15 cellular contexts compared by ENCODE assay signal in genomic region chr16:11575223-11575589, GRCh38. TPM values are rescaled to one million over a fixed set of nuclear protein-coding genes. Genes with fewer than 3 reads are reported as not detected.
A peak's percentile ranks its signal among the peaks of the same experiment; 100 is the strongest.
DNase-seq lines count a peak whose midpoint lies in the region; ATAC-seq and TF ChIP-seq lines count a peak whose summit lies in the region.
"Had no signal": no experiment of that assay in that cellular context is flagged by ENCODE, and none has a peak within 500 bp of the region (broad histone marks: within the 10 kb centered on the region; RNA-seq: fewer than 3 reads in every experiment).

No MANE protein-coding gene starts in this region.

- POLR2A ChIA-PET in OCI-LY7 (lab: Charles Lee) = interaction anchor here (0.6 to 1.3 kb wide), 3 partner anchors 9 to 21 kb away, joined by 3 read pairs; no protein-coding TSS in a partner anchor

- no TSS peak for BruUV-seq in OCI-LY7 (replicated peaks; lab: Mats Ljungman, UMichigan)

- WGBS in right cardiac atrium = 92% methylated on average over 7 of the region's 7 CpGs
- WGBS in aorta, 2 donors = 70 to 72% methylated on average over 7 of the region's 7 CpGs

- H3K4me1 Mint-ChIP-seq in activated T-helper 17 cell treated with anti-CD3 and anti-CD28 coated beads, Interleukin-2, amount 50 U/mL, for 72 hours = peaks cover 30% of the 10 kb centered on the region

- DNase-seq in right cardiac atrium (peak in 2 of 3 donors; percentile 10 to 14), right atrium auricular region (ENCODE audit: low spot score) (no peak), aorta (peak; percentile 38 to 63), OCI-LY7 (ENCODE audit: low spot score) (no peak), NCI-H510A (lab: John Stamatoyannopoulos, UW) (no peak)
- DNase-seq in stimulated activated CD4-positive, alpha-beta T cell treated with anti-CD3 and anti-CD28 coated beads, Interleukin-4, amount 100 ng/mL, for 24 hours = no peak
- DNase-seq: adrenal gland, mesendoderm, NCI-H1694, NCI-H524 treated with DMSO at 0.1 percent for 48 hours, nucleus accumbens had no signal

- peaks cover 60% of the 10 kb centered on the region for H3K36me3 Mint-ChIP-seq in activated T-helper 17 cell treated with anti-CD3 and anti-CD28 coated beads, Interleukin-2, amount 50 U/mL, for 72 hours (ENCODE audit: low read depth)

- H3K79me2 ChIP-seq in OCI-LY7 (ENCODE audit: insufficient read depth, low read depth, low read length) = no peaks in the 10 kb centered on the region

- no peak overlapping the region for H3K27ac ChIP-seq in right cardiac atrium (ENCODE audit: low read length)
- H3K27ac ChIP-seq in right atrium auricular region = no peak overlapping the region
- peak overlapping the region; percentile 72 for H3K27ac ChIP-seq in neutrophil
- no peak overlapping the region for H3K27ac ChIP-seq in aorta (ENCODE audit: low read depth in 1 of 2, low read length in 2 of 2)
- no peak overlapping the region for H3K27ac ChIP-seq in OCI-LY7 (ENCODE audit: low read depth, low read length, poor library complexity, severe bottlenecking)
- H3K27ac ChIP-seq: adrenal gland had no signal

- CTCF ChIA-PET in OCI-LY7 (lab: Charles Lee; ENCODE audit: unreplicated experiment) = no interaction called here

- peak overlapping the region; percentile 75 for H3K4me3 Mint-ChIP-seq in activated T-helper 17 cell treated with anti-CD3 and anti-CD28 coated beads, Interleukin-2, amount 50 U/mL, for 72 hours
- H3K4me3 Mint-ChIP-seq: T-helper 1 cell treated with Interleukin-12 subunit alpha and Interleukin-12 subunit beta and Interleukin-4 antibody, amounts not matched to agents 30 μg/mL and 1 μg/mL, for 36 hours had no signal

- no peaks in the 10 kb centered on the region; the same call in 1 of the 2 replicates for H4K20me1 ChIP-seq in OCI-LY7 (ENCODE audit: insufficient read depth, low read length)

- no peak overlapping the region for H3K4me2 ChIP-seq in OCI-LY7 (ENCODE audit: low read length)

- H3K36me3 ChIP-seq in right atrium auricular region = no peaks in the 10 kb centered on the region
- H3K36me3 ChIP-seq in neutrophil = peaks cover 92% of the 10 kb centered on the region
- H3K36me3 ChIP-seq in aorta (ENCODE audit: control insufficient read depth in 1 of 2, insufficient read depth in 2 of 2, low read length in 1 of 2) = no peaks in the 10 kb centered on the region
- H3K36me3 ChIP-seq in OCI-LY7 (ENCODE audit: insufficient read depth, low read length) = no peaks in the 10 kb centered on the region
- H3K36me3 ChIP-seq: adrenal gland had no signal

- TF ChIP-seq CTCF in right atrium auricular region (IDR thresholded peaks at IDR 0.05) (no peak), neutrophil (IDR thresholded peaks at IDR 0.05) (no peak), OCI-LY7 (conservative IDR thresholded peaks at IDR 0.05; ENCODE audit: low read length) (no peak)

- H3K4me1 ChIP-seq in right cardiac atrium (ENCODE audit: control insufficient read depth, insufficient read depth, low read length) (peaks cover 2% of the 10 kb centered on the region), right atrium auricular region (peaks cover 0 to 8% of the 10 kb centered on the region in 2 donors), neutrophil (ENCODE audit: control insufficient read depth in 1 of 2, insufficient read depth in 1 of 2, low read depth in 1 of 2, low read length in 1 of 2) (peaks cover 89 to 96% of the 10 kb centered on the region in 2 experiments), aorta (ENCODE audit: control insufficient read depth in 1 of 2, insufficient read depth in 2 of 2, low read length in 2 of 2) (no peaks in the 10 kb centered on the region), OCI-LY7 (ENCODE audit: insufficient read depth, low read length, poor library complexity, severe bottlenecking) (peaks cover 23% of the 10 kb centered on the region)

- H3K27ac Mint-ChIP-seq in activated T-helper 17 cell treated with anti-CD3 and anti-CD28 coated beads, Interleukin-2, amount 50 U/mL, for 72 hours = peak overlapping the region; percentile 82

- no peaks in the 10 kb centered on the region for H3K9me2 ChIP-seq in OCI-LY7 (ENCODE audit: insufficient read depth, low read length)

- peak in 1 of 2 donors; percentile 6 for ATAC-seq in right cardiac atrium
- ATAC-seq in activated T-helper 17 cell treated with anti-CD3 and anti-CD28 coated beads, Interleukin-2, amount 50 U/mL, for 72 hours (replicated peaks) = peak; percentile 25
- ATAC-seq in aorta (ENCODE audit: low FRiP score) = no peak

- H2AFZ ChIP-seq in OCI-LY7 (ENCODE audit: low read length) = no peak overlapping the region

- H3K9me3 ChIP-seq in right cardiac atrium (ENCODE audit: control insufficient read depth, low read length) = no peaks in the 10 kb centered on the region
- no peaks in the 10 kb centered on the region for H3K9me3 ChIP-seq in right atrium auricular region
- no peaks in the 10 kb centered on the region for H3K9me3 ChIP-seq in neutrophil
- no peaks in the 10 kb centered on the region for H3K9me3 ChIP-seq in aorta (ENCODE audit: control insufficient read depth, low read length)
- no peaks in the 10 kb centered on the region for H3K9me3 ChIP-seq in OCI-LY7 (ENCODE audit: low read length)
- H3K9me3 ChIP-seq: adrenal gland had no signal

- H3K4me3 ChIP-seq in right cardiac atrium (ENCODE audit: low read length) (no peak overlapping the region), right atrium auricular region (no peak overlapping the region), neutrophil (ENCODE audit: low read depth in 1 of 2, low read length in 1 of 2) (peak overlapping the region in 1 of 2 experiments; percentile 28), aorta (ENCODE audit: low read length in 2 of 2) (no peak overlapping the region), OCI-LY7 (ENCODE audit: low read depth, low read length, poor library complexity, severe bottlenecking) (no peak overlapping the region)
- H3K4me3 ChIP-seq: adrenal gland, skin epidermis had no signal

- H3K9me3 Mint-ChIP-seq in activated T-helper 17 cell treated with anti-CD3 and anti-CD28 coated beads, Interleukin-2, amount 50 U/mL, for 72 hours = no peaks in the 10 kb centered on the region
- H3K9me3 Mint-ChIP-seq: T-helper 1 cell treated with Interleukin-12 subunit alpha and Interleukin-12 subunit beta and Interleukin-4 antibody, amounts not matched to agents 30 μg/mL and 1 μg/mL, for 36 hours had no signal

- intact Hi-C loops in right cardiac atrium (cut with DNase I) (no loop called here), aorta (cut with DNase I) (no loop called here), OCI-LY7 (cut with micrococcal nuclease; ENCODE audit: unreplicated experiment) (no loop called here)

- H3K27me3 ChIP-seq in right cardiac atrium (ENCODE audit: control insufficient read depth, insufficient read depth) = no peaks in the 10 kb centered on the region
- H3K27me3 ChIP-seq in right atrium auricular region = no peaks in the 10 kb centered on the region
- no peaks in the 10 kb centered on the region for H3K27me3 ChIP-seq in neutrophil
- no peaks in the 10 kb centered on the region for H3K27me3 ChIP-seq in aorta (ENCODE audit: control insufficient read depth in 1 of 2, insufficient read depth in 2 of 2, low read length in 1 of 2)
- H3K27me3 ChIP-seq: adrenal gland had no signal

- H3K27me3 Mint-ChIP-seq in activated T-helper 17 cell treated with anti-CD3 and anti-CD28 coated beads, Interleukin-2, amount 50 U/mL, for 72 hours = no peaks in the 10 kb centered on the region

RNA-seq across cellular contexts. Expression of gene LITAF, which starts 11.5 kb away (rescaled TPM):
- 10 to 100 TPM; 54.0 to 76.5 (median 65.3) TPM for total RNA-seq in right cardiac atrium
- 25.7 TPM for polyA plus RNA-seq in right cardiac atrium
- 10 to 100 TPM; 48.1 to 50.7 TPM for total RNA-seq in right atrium auricular region
- 10 to 100 TPM; 66.0 to 82.9 TPM for total RNA-seq in activated T-helper 17 cell treated with anti-CD3 and anti-CD28 coated beads, Interleukin-2, amount 50 U/mL, for 72 hours
- total RNA-seq in aorta = 100 to 1,000 TPM; 145 to 157 TPM
- polyA plus RNA-seq in aorta = 100 to 1,000 TPM in 1 of 2 donors, 10 to 100 TPM in 1; 83.1 to 137 TPM
- total RNA-seq in OCI-LY7 (2014; rRNA removed; shearing (Covaris generic)) = 12.2 and 18.4 TPM in 2 replicates
- 34.2 and 43.2 TPM in 2 replicates for total RNA-seq in OCI-LY7 (2022)

Comparison
In these comparisons a context has a peak if more than half of its experiments do, and no peak if none do; other contexts are left out.
1. DNase-seq: peak in right cardiac atrium (2 of 3) and aorta (2 of 2); none in right atrium auricular region (single experiment), OCI-LY7 (single experiment), NCI-H510A (single experiment) and stimulated activated CD4-positive, alpha-beta T cell treated with anti-CD3 and anti-CD28 coated beads, Interleukin-4, amount 100 ng/mL, for 24 hours (single experiment).